23 cellular contexts compared by ENCODE assay signal in the genomic region with DNA sequence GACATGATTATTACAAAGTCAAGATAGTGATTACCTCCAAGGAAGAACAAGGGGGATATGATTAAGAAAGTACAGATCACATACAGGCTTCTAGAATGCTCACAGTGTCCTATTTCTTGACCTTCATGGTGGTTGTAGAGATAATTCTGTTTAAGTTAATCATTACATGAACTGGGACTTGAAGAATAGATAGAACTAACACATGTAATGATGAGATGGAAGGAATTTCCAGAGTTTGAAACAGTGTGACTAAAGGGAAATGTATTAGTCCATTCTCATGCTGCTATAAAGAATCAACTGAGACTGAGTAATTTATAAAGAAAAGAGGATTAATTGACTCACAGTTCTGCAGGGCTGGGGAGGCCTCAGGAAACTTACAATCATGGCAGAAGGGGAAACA.
"Had no signal": no experiment of that assay in that cellular context is flagged by ENCODE, and none has a peak within 500 bp of the region (broad histone marks: within the 10 kb centered on the region; RNA-seq: fewer than 3 reads in every experiment).

No MANE protein-coding gene starts in this region.

- H3K4me3 ChIP-seq: colonic mucosa, dorsolateral prefrontal cortex, right lobe of liver, skin epidermis, stomach, uterus had no signal

- H3K79me2 ChIP-seq: parathyroid adenoma had no signal

- H3K36me3 ChIP-seq: colonic mucosa, right lobe of liver, stomach, uterus had no signal

- H3K27ac ChIP-seq: colonic mucosa, dorsolateral prefrontal cortex, parathyroid adenoma, right lobe of liver, stomach, uterus had no signal

- DNase-seq: activated CD4-positive, alpha-beta T cell treated with anti-CD3 and anti-CD28 coated beads for 4 hours; activated CD4-positive, alpha-beta T cell treated with anti-CD3 and anti-CD28 coated beads, Interleukin-2, amount 50 U/mL, for 48 hours; activated CD8-positive, alpha-beta memory T cell treated with anti-CD3 and anti-CD28 coated beads, Interleukin-2, amount 50 U/mL, for 48 hours; activated naive CD4-positive, alpha-beta T cell; activated naive CD8-positive, alpha-beta T cell treated with anti-CD3 and anti-CD28 coated beads for 36 hours; activated T-cell treated with anti-CD3 and anti-CD28 coated beads, Interleukin-2, amount 50 U/mL, for 4 hours; colonic mucosa; dorsolateral prefrontal cortex; effector memory CD8-positive, alpha-beta T cell; foreskin fibroblast; left ventricle myocardium superior; nucleus accumbens; right lobe of liver; stimulated activated CD4-positive, alpha-beta T cell treated with anti-CD3 and anti-CD28 coated beads, Interleukin-2, amount 100 ng/mL, for 24 hours; stomach; T1000; trophoblast cell; uterus had no signal

- H3K9me3 ChIP-seq: colonic mucosa, right lobe of liver, stomach, uterus had no signal

- H3K27me3 ChIP-seq: colonic mucosa, dorsolateral prefrontal cortex, right lobe of liver, stomach, uterus had no signal

- FAIRE-seq: astrocyte had no signal

- ATAC-seq: activated T-cell treated with anti-CD3 and anti-CD28 coated beads, Interleukin-2, amount 50 U/mL, for 4 hours; effector memory CD8-positive, alpha-beta T cell; left ventricle myocardium superior; right lobe of liver; stimulated activated memory B cell treated with anti-CD40 and anti-IgM and Interleukin-4, amounts not matched to agents 10 μg/mL and 1 μg/mL and 100 μg/mL, for 72 hours; WTC11 had no signal

- H3K4me1 ChIP-seq: colonic mucosa, parathyroid adenoma, right lobe of liver, uterus had no signal

- H2AFZ ChIP-seq: parathyroid adenoma had no signal

- H3K9ac ChIP-seq: parathyroid adenoma had no signal
